In the genomic region with DNA sequence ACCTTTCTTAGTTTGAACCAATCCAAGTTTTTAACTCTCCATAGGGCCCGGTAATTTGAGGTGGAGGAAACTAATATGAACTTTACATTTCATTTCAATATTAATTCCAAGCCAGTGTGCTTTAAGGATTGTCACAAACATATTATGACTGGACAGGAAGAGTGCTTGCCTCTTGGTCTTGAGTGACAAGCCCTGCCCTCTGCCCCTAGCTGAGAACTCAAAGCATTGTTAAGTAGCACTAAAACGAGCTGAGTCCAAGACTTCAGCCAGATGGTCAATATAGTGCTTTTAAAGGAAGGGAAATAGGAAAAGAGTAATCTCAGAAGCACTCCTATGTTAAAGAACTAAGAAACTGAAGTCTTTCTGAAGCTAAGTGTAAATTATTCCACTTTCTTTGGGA, we compare ENCODE assay signal across 21 cellular contexts. TPM values are rescaled to one million over a fixed set of nuclear protein-coding genes. Genes with fewer than 3 reads are reported as not detected.
DNase-seq lines count a peak whose midpoint lies in the region; ATAC-seq, FAIRE-seq and TF ChIP-seq lines count a peak whose summit lies in the region.
"Had no signal": no experiment of that assay in that cellular context is flagged by ENCODE, and none has a peak within 500 bp of the region (broad histone marks: within the 10 kb centered on the region; RNA-seq: fewer than 3 reads in every experiment).

No MANE protein-coding gene starts in this region.

- FAIRE-seq in A549 (lab: Jason Lieb, UNC) = peak; percentile 61
- FAIRE-seq: GM12891 had no signal

- TF ChIP-seq EP300 in A549 (IDR thresholded peaks at IDR 0.05) = no peak

- H3K4me1 ChIP-seq in A549 = peaks cover 27% of the 10 kb centered on the region
- H3K4me1 ChIP-seq in Karpas-422 (ENCODE audit: low read length) = peaks cover 61% of the 10 kb centered on the region
- H3K4me1 ChIP-seq in mucosa of descending colon (ENCODE audit: low read depth) = no peaks in the 10 kb centered on the region

- WGBS in A549 (ENCODE audit: missing lambda C conversion rate) = 43% methylated on average over 2 of the region's 2 CpGs

- no peaks in the 10 kb centered on the region for H3K9me2 ChIP-seq in Karpas-422 (replicated peaks; ENCODE audit: insufficient read depth, low read length)

- intact Hi-C loops in mucosa of descending colon (cut with DNase I, micrococcal nuclease) = no loop called here

- POLR2A ChIA-PET in A549 (lab: Yijun Ruan, JAX) = no interaction called here

- TF ChIP-seq RAD21 in A549 (conservative IDR thresholded peaks at IDR 0.05 in 1 of 2, IDR thresholded peaks at IDR 0.05 in 1 of 2) = no peak

- H3K4me2 ChIP-seq in A549 (no peak overlapping the region), Karpas-422 (ENCODE audit: low read depth, low read length, poor library complexity, severe bottlenecking) (no peak overlapping the region)

- CTCF ChIA-PET in A549 (lab: Yijun Ruan, JAX) = no interaction called here

- H2AFZ ChIP-seq in Karpas-422 (ENCODE audit: low read length) = no peak overlapping the region

- no peaks in the 10 kb centered on the region for H4K20me1 ChIP-seq in Karpas-422 (ENCODE audit: insufficient read depth, low read depth, low read length)

- no peak for TF ChIP-seq POLR2A in A549 (IDR thresholded peaks at IDR 0.05; ENCODE audit: low read length)

- peaks cover 81% of the 10 kb centered on the region for H3K79me2 ChIP-seq in Karpas-422 (ENCODE audit: low read length)

- 0 out of 2 replicates have a peak, but pooled peaks cover 2% of the 10 kb centered on the region for H3K36me3 ChIP-seq in Karpas-422 (ENCODE audit: insufficient read depth, low read length)
- no peaks in the 10 kb centered on the region for H3K36me3 ChIP-seq in mucosa of descending colon (ENCODE audit: low read depth)

- no peak overlapping the region for H3K4me3 ChIP-seq in A549
- no peak overlapping the region for H3K4me3 ChIP-seq in Karpas-422 (ENCODE audit: low read length)
- no peak overlapping the region for H3K4me3 ChIP-seq in mucosa of descending colon

- H3K27ac ChIP-seq in A549 = no peak overlapping the region
- peak overlapping the region; percentile 26 for H3K27ac ChIP-seq in Karpas-422 (ENCODE audit: low read length)
- H3K27ac ChIP-seq: HL-60 had no signal

- ATAC-seq in A549 = no peak
- peak; percentile 43 for ATAC-seq in mucosa of descending colon
- no peak for ATAC-seq in HG03439 (IDR thresholded peaks at IDR 0.05; ENCODE audit: unreplicated experiment)
- no peak for ATAC-seq in HG03097 (IDR thresholded peaks at IDR 0.05; ENCODE audit: low FRiP score, unreplicated experiment)
- ATAC-seq: HCT116 had no signal

- no peaks in the 10 kb centered on the region for H3K9me3 ChIP-seq in A549
- H3K9me3 ChIP-seq in Karpas-422 (ENCODE audit: low read length) = no peaks in the 10 kb centered on the region
- H3K9me3 ChIP-seq in mucosa of descending colon = peaks cover 5% of the 10 kb centered on the region

- H3K9ac ChIP-seq in Karpas-422 (ENCODE audit: low read length) = no peak overlapping the region

- no peak for DNase-seq in A549 (ENCODE audit: low read depth in 1 of 2, low spot score in 1 of 2)
- no peak for DNase-seq in Karpas-422
- DNase-seq in dermis blood vessel endothelial cell = peak; percentile 78
- no peak for DNase-seq in mucosa of descending colon
- DNase-seq in NCI-H2107 treated with DMSO at 0.1 percent for 48 hours (lab: John Stamatoyannopoulos, UW; ENCODE audit: unreplicated experiment) = no peak
- no peak for DNase-seq in putamen (ENCODE audit: low spot score)
- DNase-seq: Calu3; CD4-positive, alpha-beta T cell; DMS53; GOT3; NCI-H1105 treated with DMSO at 0.1 percent for 48 hours; NCI-H1694; NCI-H2081 treated with DMSO at 0.1 percent for 48 hours; NCI-H774; OCI-M1; Right ventricle myocardium superior had no signal

- no peak for TF ChIP-seq CTCF in A549 (IDR thresholded peaks at IDR 0.05)
- TF ChIP-seq CTCF in mucosa of descending colon (IDR thresholded peaks at IDR 0.05) = no peak

- H3K27me3 ChIP-seq in Karpas-422 (ENCODE audit: low read length) = no peaks in the 10 kb centered on the region

TF ChIP-seq in A549, 52 proteins besides CTCF, POLR2A, EP300 and RAD21:
- TF ChIP-seq HDAC2 (IDR thresholded peaks at IDR 0.05) (no peak), HEYL (CRISPR knock-in tag; IDR thresholded peaks at IDR 0.05) (no peak), RARB (CRISPR knock-in tag; IDR thresholded peaks at IDR 0.05) (no peak), GATA3 (IDR thresholded peaks at IDR 0.05; ENCODE audit: borderline replicate concordance) (no peak), NPAS2 (CRISPR knock-in tag; IDR thresholded peaks at IDR 0.05; ENCODE audit: borderline replicate concordance) (no peak), FOSB (CRISPR knock-in tag; IDR thresholded peaks at IDR 0.05) (no peak), SREBF2 (IDR thresholded peaks at IDR 0.05) (no peak), ZFP36 (IDR thresholded peaks at IDR 0.05; ENCODE audit: borderline replicate concordance, partially characterized antibody) (no peak), CBX8 (IDR thresholded peaks at IDR 0.05) (no peak)
- TF ChIP-seq, protein P1, sequence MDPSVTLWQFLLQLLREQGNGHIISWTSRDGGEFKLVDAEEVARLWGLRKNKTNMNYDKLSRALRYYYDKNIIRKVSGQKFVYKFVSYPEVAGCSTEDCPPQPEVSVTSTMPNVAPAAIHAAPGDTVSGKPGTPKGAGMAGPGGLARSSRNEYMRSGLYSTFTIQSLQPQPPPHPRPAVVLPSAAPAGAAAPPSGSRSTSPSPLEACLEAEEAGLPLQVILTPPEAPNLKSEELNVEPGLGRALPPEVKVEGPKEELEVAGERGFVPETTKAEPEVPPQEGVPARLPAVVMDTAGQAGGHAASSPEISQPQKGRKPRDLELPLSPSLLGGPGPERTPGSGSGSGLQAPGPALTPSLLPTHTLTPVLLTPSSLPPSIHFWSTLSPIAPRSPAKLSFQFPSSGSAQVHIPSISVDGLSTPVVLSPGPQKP (IDR thresholded peaks at IDR 0.05; ENCODE audit: low read depth, low read length) = no peak
- TF ChIP-seq, protein P2, sequence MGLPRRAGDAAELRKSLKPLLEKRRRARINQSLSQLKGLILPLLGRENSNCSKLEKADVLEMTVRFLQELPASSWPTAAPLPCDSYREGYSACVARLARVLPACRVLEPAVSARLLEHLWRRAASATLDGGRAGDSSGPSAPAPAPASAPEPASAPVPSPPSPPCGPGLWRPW (IDR thresholded peaks at IDR 0.05) = no peak
- TF ChIP-seq, protein P3, sequence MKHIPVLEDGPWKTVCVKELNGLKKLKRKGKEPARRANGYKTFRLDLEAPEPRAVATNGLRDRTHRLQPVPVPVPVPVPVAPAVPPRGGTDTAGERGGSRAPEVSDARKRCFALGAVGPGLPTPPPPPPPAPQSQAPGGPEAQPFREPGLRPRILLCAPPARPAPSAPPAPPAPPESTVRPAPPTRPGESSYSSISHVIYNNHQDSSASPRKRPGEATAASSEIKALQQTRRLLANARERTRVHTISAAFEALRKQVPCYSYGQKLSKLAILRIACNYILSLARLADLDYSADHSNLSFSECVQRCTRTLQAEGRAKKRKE (CRISPR knock-in tag; IDR thresholded peaks at IDR 0.05; ENCODE audit: low read depth) = no peak
- TF ChIP-seq, protein P4, sequence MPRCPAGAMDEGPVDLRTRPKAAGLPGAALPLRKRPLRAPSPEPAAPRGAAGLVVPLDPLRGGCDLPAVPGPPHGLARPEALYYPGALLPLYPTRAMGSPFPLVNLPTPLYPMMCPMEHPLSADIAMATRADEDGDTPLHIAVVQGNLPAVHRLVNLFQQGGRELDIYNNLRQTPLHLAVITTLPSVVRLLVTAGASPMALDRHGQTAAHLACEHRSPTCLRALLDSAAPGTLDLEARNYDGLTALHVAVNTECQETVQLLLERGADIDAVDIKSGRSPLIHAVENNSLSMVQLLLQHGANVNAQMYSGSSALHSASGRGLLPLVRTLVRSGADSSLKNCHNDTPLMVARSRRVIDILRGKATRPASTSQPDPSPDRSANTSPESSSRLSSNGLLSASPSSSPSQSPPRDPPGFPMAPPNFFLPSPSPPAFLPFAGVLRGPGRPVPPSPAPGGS (IDR thresholded peaks at IDR 0.05) = no peak
TF ChIP-seq in A549: peak in this region for 0.

RNA-seq across cellular contexts. Expression of a gene that starts 17.1 kb away (rescaled TPM):
- polyA plus RNA-seq in A549 (2011; rRNA removed) (17.0 and 18.2 TPM in 2 replicates), A549 (2017; fragmentation: RNase III; extraction: RNeasy Plus Mini Kit Qiagen cat#74134 plus additional on column Dnase treatment) (17.7 to 19.1 TPM (median 18.8 TPM) in 3 replicates)
- 3.7 and 3.8 TPM in 2 replicates for polyA plus RNA-seq in A549 (2012; cell fraction: cytosol; rRNA removed)
- 1.8 and 3.7 TPM in 2 replicates for polyA plus RNA-seq in A549 (2012; cell fraction: nucleus; rRNA removed)
- polyA minus RNA-seq in A549 (2011; rRNA and poly(A)+ RNA removed) = 5.1 and 7.1 TPM in 2 replicates
- 30.5 and 31.3 TPM in 2 replicates for total RNA-seq in Karpas-422 (2014; rRNA removed; shearing (Covaris generic); ENCODE audit: low replicate concordance)
- total RNA-seq in dermis blood vessel endothelial cell (10.7 and 13.1 TPM in 2 replicates), mucosa of descending colon (10 to 100 TPM in 2 of 3 donors, 1 to 10 TPM in 1; 7.8 to 13.6 (median 10.8) TPM)

RNA-seq across cellular contexts. Expression of a gene that starts 17.3 kb away (rescaled TPM):
- polyA plus RNA-seq in A549 (2011; rRNA removed) (31.4 and 37.8 TPM in 2 replicates), A549 (2017; fragmentation: RNase III; extraction: RNeasy Plus Mini Kit Qiagen cat#74134 plus additional on column Dnase treatment) (27.8 to 33.3 TPM (median 28.9 TPM) in 3 replicates)
- polyA plus RNA-seq in A549 (2012; cell fraction: cytosol; rRNA removed) = 11.4 and 11.7 TPM in 2 replicates
- 9.6 and 13.4 TPM in 2 replicates for polyA plus RNA-seq in A549 (2012; cell fraction: nucleus; rRNA removed)
- polyA minus RNA-seq in A549 (2011; rRNA and poly(A)+ RNA removed) = 25.8 and 26.1 TPM in 2 replicates
- total RNA-seq in Karpas-422 (2014; rRNA removed; shearing (Covaris generic); ENCODE audit: low replicate concordance) = 96.8 and 141 TPM in 2 replicates
- total RNA-seq in dermis blood vessel endothelial cell (17.8 and 21.4 TPM in 2 replicates), mucosa of descending colon (10 to 100 TPM in 1 of 3 donors, 1 to 10 TPM in 2; 7.4 to 13.6 (median 9.2) TPM)
